In genomic region chr11:3860898-3861393, GRCh38 we compare ENCODE assay signal across 8 cellular contexts. TPM values are rescaled to one million over a fixed set of nuclear protein-coding genes. Genes with fewer than 3 reads are reported as not detected.
DNase-seq lines count a peak whose midpoint lies in the region; ATAC-seq and TF ChIP-seq lines count a peak whose summit lies in the region.
"Not testable (repeated sequence)": the region's sequence is repeated elsewhere in the genome, so short reads cannot be mapped to it uniquely, and the experiment has no call there.

No MANE protein-coding gene starts in this region.

- ATAC-seq in CD4-positive, alpha-beta T cell (ENCODE audit: poor library complexity): peak; percentile 80
- peak; percentile 28 to 55 for ATAC-seq in activated T-cell treated with anti-CD3 and anti-CD28 coated beads, Interleukin-2, amount 50 U/mL, for 4 hours
- ATAC-seq in central memory CD8-positive, alpha-beta T cell (replicated peaks; ENCODE audit: extremely low read depth, poor library complexity, severe bottlenecking): peak; percentile 77

- not testable (repeated sequence) for H3K9me3 ChIP-seq in CD4-positive, alpha-beta T cell (ENCODE audit: control insufficient read depth, low read length); mucosa of rectum (ENCODE audit: control insufficient read depth in 2 of 2, low read length in 2 of 2)

- TF ChIP-seq CTCF in CD4-positive, alpha-beta T cell (IDR thresholded peaks at IDR 0.05); NB4 (IDR thresholded peaks at IDR 0.05; ENCODE audit: low read depth, low read length): not testable (repeated sequence)

- peak overlapping the region; percentile 3 to 26 for H3K9ac ChIP-seq in mucosa of rectum (ENCODE audit: low read depth in 1 of 2, low read length in 2 of 2)

- DNase-seq in CD4-positive, alpha-beta T cell: peak in 2 of 10 experiments; percentile 20 to 33
- DNase-seq in H4 (ENCODE audit: low spot score) (peak; percentile 40), NB4 (ENCODE audit: low read depth) (peak; percentile 38)
- DNase-seq in T-helper 2 cell treated with Interferon-gamma antibody and Interleukin-4, amounts not matched to agents 5 μg/mL and 100 μg/mL, for 36 hours (ENCODE audit: low spot score): peak; percentile 48
- peak; percentile 21 for DNase-seq in activated T-cell treated with anti-CD3 and anti-CD28 coated beads, Interleukin-2, amount 50 U/mL, for 4 hours
- not testable (repeated sequence) for DNase-seq in central memory CD8-positive, alpha-beta T cell (ENCODE audit: low spot score in 2 of 2)
- peak; percentile 31 for DNase-seq in stimulated activated naive CD4-positive, alpha-beta T cell treated with Interleukin-2 at 50 U/mL for 16 hours (lab: John Stamatoyannopoulos, UW)

- H3K27ac ChIP-seq in CD4-positive, alpha-beta T cell (ENCODE audit: low read depth, low read length): peak overlapping the region; percentile 51
- not testable (repeated sequence) for H3K27ac ChIP-seq in mucosa of rectum (ENCODE audit: low read depth in 2 of 2, low read length in 2 of 2)

- H3K4me1 ChIP-seq in mucosa of rectum (ENCODE audit: control insufficient read depth in 2 of 2, insufficient read depth in 2 of 2, low read length in 2 of 2): peaks cover 38 to 55% of the 10 kb centered on the region in 2 donors

- H3K4me3 Mint-ChIP-seq in CD4-positive, alpha-beta T cell: peak overlapping the region; percentile 84
- peak overlapping the region; percentile 83 for H3K4me3 Mint-ChIP-seq in T-helper 2 cell treated with Interferon-gamma antibody and Interleukin-4, amounts not matched to agents 5 μg/mL and 100 μg/mL, for 36 hours
- peak overlapping the region; percentile 64 for H3K4me3 Mint-ChIP-seq in activated T-cell treated with anti-CD3 and anti-CD28 coated beads, Interleukin-2, amount 50 U/mL, for 4 hours
- peak overlapping the region; percentile 98 for H3K4me3 Mint-ChIP-seq in central memory CD8-positive, alpha-beta T cell

- H3K27me3 ChIP-seq in CD4-positive, alpha-beta T cell (ENCODE audit: control insufficient read depth, insufficient read depth, low read length); mucosa of rectum (ENCODE audit: control insufficient read depth in 2 of 2, insufficient read depth in 2 of 2, low read length in 2 of 2): not testable (repeated sequence)

- TF ChIP-seq POLR2A in NB4 (IDR thresholded peaks at IDR 0.05; ENCODE audit: extremely low read depth, insufficient read length): not testable (repeated sequence)

- not testable (repeated sequence) for H3K36me3 ChIP-seq in mucosa of rectum (ENCODE audit: control insufficient read depth in 2 of 2, insufficient read depth in 2 of 2, low read length in 2 of 2)

- intact Hi-C loops in CD4-positive, alpha-beta T cell (cut with DNase I, micrococcal nuclease): not testable (repeated sequence)

- H3K9me3 Mint-ChIP-seq in CD4-positive, alpha-beta T cell; T-helper 2 cell treated with Interferon-gamma antibody and Interleukin-4, amounts not matched to agents 5 μg/mL and 100 μg/mL, for 36 hours; activated T-cell treated with anti-CD3 and anti-CD28 coated beads, Interleukin-2, amount 50 U/mL, for 4 hours; central memory CD8-positive, alpha-beta T cell: not testable (repeated sequence)

- CTCF ChIA-PET in CD4-positive, alpha-beta T cell (lab: Charles Lee): interaction anchor here (1.2 to 4.7 kb wide), 8 partner anchors 12 to 211 kb away, joined by 3 to 21 read pairs (median 4); no protein-coding TSS in a partner anchor

- peak overlapping the region; percentile 32 for H3K4me3 ChIP-seq in NB4 (ENCODE audit: low read depth, low read length)
- H3K4me3 ChIP-seq in mucosa of rectum (ENCODE audit: low read length in 2 of 2): peak overlapping the region in 1 of 2 donors; percentile 42

- peaks cover 13% of the 10 kb centered on the region for H3K36me3 Mint-ChIP-seq in CD4-positive, alpha-beta T cell (ENCODE audit: low read depth)
- peaks cover 28% of the 10 kb centered on the region for H3K36me3 Mint-ChIP-seq in T-helper 2 cell treated with Interferon-gamma antibody and Interleukin-4, amounts not matched to agents 5 μg/mL and 100 μg/mL, for 36 hours (ENCODE audit: low read depth)
- H3K36me3 Mint-ChIP-seq in activated T-cell treated with anti-CD3 and anti-CD28 coated beads, Interleukin-2, amount 50 U/mL, for 4 hours (ENCODE audit: insufficient read depth); central memory CD8-positive, alpha-beta T cell (ENCODE audit: insufficient read depth): not testable (repeated sequence)

- peak overlapping the region; percentile 99 for H3K27ac Mint-ChIP-seq in CD4-positive, alpha-beta T cell
- peak overlapping the region; percentile 87 for H3K27ac Mint-ChIP-seq in T-helper 2 cell treated with Interferon-gamma antibody and Interleukin-4, amounts not matched to agents 5 μg/mL and 100 μg/mL, for 36 hours
- peak overlapping the region; percentile 71 for H3K27ac Mint-ChIP-seq in central memory CD8-positive, alpha-beta T cell (ENCODE audit: low read depth)

- not testable (repeated sequence) for H3K27me3 Mint-ChIP-seq in CD4-positive, alpha-beta T cell; T-helper 2 cell treated with Interferon-gamma antibody and Interleukin-4, amounts not matched to agents 5 μg/mL and 100 μg/mL, for 36 hours (ENCODE audit: low read depth); activated T-cell treated with anti-CD3 and anti-CD28 coated beads, Interleukin-2, amount 50 U/mL, for 4 hours (ENCODE audit: low read depth); central memory CD8-positive, alpha-beta T cell

- POLR2A ChIA-PET in CD4-positive, alpha-beta T cell (lab: Charles Lee): interaction anchor here (0.9 to 2.0 kb wide), 5 partner anchors 10 to 212 kb away, joined by 3 to 12 read pairs (median 4); partner anchors contain the start of gene RHOG

- peaks cover 89% of the 10 kb centered on the region for H3K4me1 Mint-ChIP-seq in CD4-positive, alpha-beta T cell (ENCODE audit: low read depth)
- H3K4me1 Mint-ChIP-seq in T-helper 2 cell treated with Interferon-gamma antibody and Interleukin-4, amounts not matched to agents 5 μg/mL and 100 μg/mL, for 36 hours (ENCODE audit: low read depth): peaks cover 69% of the 10 kb centered on the region
- H3K4me1 Mint-ChIP-seq in activated T-cell treated with anti-CD3 and anti-CD28 coated beads, Interleukin-2, amount 50 U/mL, for 4 hours (ENCODE audit: low read depth): peaks cover 84% of the 10 kb centered on the region
- peaks cover 84% of the 10 kb centered on the region for H3K4me1 Mint-ChIP-seq in central memory CD8-positive, alpha-beta T cell

RNA-seq across cellular contexts. Expression of gene STIM1, which starts 5.5 kb away (rescaled TPM):
- 10 to 100 TPM; 89.0 to 94.9 TPM for total RNA-seq in CD4-positive, alpha-beta T cell
- 22.1 and 22.7 TPM in 2 replicates for total RNA-seq in H4 (2014; rRNA removed; shearing (Covaris generic))
- total RNA-seq in activated T-cell treated with anti-CD3 and anti-CD28 coated beads, Interleukin-2, amount 50 U/mL, for 4 hours: 10 to 100 TPM; 35.6 to 42.5 (median 37.4) TPM

RNA-seq across cellular contexts. Expression of gene RHOG, which starts 20.2 kb away (rescaled TPM):
- total RNA-seq in CD4-positive, alpha-beta T cell: 100 to 1,000 TPM; 101 to 106 TPM
- 37.4 and 62.5 TPM in 2 replicates for total RNA-seq in H4 (2014; rRNA removed; shearing (Covaris generic))
- 100 to 1,000 TPM; 174 to 187 (median 184) TPM for total RNA-seq in activated T-cell treated with anti-CD3 and anti-CD28 coated beads, Interleukin-2, amount 50 U/mL, for 4 hours

RNA-seq across cellular contexts. Expression of gene PGAP2, which starts 52.6 kb away (rescaled TPM):
- 10 to 100 TPM; 20.9 to 23.6 TPM for total RNA-seq in CD4-positive, alpha-beta T cell
- 8.2 and 14.0 TPM in 2 replicates for total RNA-seq in H4 (2014; rRNA removed; shearing (Covaris generic))
- 10 to 100 TPM; 28.9 to 31.2 (median 29.0) TPM for total RNA-seq in activated T-cell treated with anti-CD3 and anti-CD28 coated beads, Interleukin-2, amount 50 U/mL, for 4 hours
